23 cellular contexts compared by ENCODE assay signal in the genomic region with DNA sequence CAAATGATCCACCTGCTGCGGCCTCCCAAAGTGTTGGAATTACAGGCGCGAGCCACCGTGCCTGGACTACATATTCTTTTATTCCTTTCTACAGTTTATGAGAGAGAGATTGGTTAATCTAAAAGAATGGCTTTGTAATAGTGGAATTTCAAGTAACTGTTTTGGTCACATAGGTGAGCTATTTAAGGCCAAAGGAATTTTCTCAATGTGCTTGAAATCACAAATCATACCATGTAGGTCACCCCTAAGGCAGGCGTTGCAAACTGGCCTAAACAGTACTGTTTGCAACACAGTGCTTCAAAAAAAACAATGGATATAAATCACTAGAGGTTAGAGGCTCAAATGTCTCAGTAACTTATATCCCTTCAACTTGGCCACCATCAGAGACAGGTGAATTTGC.
"Had no signal": no experiment of that assay in that cellular context is flagged by ENCODE, and none has a peak within 500 bp of the region (broad histone marks: within the 10 kb centered on the region; RNA-seq: fewer than 3 reads in every experiment).

No MANE protein-coding gene starts in this region.

- ATAC-seq: effector memory CD8-positive, alpha-beta T cell; esophagus mucosa; foreskin keratinocyte; gastrocnemius medialis; gastroesophageal sphincter; heart left ventricle; heart right ventricle had no signal

- H3K36me3 ChIP-seq: esophagus muscularis mucosa, esophagus squamous epithelium, gastrocnemius medialis, gastroesophageal sphincter, heart left ventricle, heart right ventricle had no signal

- H3K27me3 ChIP-seq: esophagus muscularis mucosa, esophagus squamous epithelium, foreskin keratinocyte, gastrocnemius medialis, gastroesophageal sphincter, heart left ventricle, heart right ventricle had no signal

- H3K9me3 ChIP-seq: esophagus muscularis mucosa, esophagus squamous epithelium, gastrocnemius medialis, heart left ventricle had no signal

- H3K4me1 ChIP-seq: esophagus muscularis mucosa, esophagus squamous epithelium, foreskin keratinocyte, gastrocnemius medialis, gastroesophageal sphincter, heart left ventricle, heart right ventricle had no signal

- H3K27ac ChIP-seq: coronary artery, dorsolateral prefrontal cortex, epithelial cell of prostate, esophagus muscularis mucosa, esophagus squamous epithelium, foreskin keratinocyte, gastrocnemius medialis, gastroesophageal sphincter, heart left ventricle, heart right ventricle had no signal

- DNase-seq: cortex of kidney; dermis blood vessel endothelial cell; dorsolateral prefrontal cortex; effector CD4-positive, alpha-beta T cell; effector CD8-positive, alpha-beta T cell; effector memory CD4-positive, alpha-beta T cell; effector memory CD8-positive, alpha-beta T cell; endodermal cell; erythroblast; esophagus squamous epithelium; foreskin fibroblast; foreskin keratinocyte; foreskin melanocyte; gastrocnemius medialis; glutamatergic neuron; head of caudate nucleus; heart left ventricle; heart right ventricle had no signal

- H3K4me3 ChIP-seq: coronary artery, dorsolateral prefrontal cortex, esophagus muscularis mucosa, esophagus squamous epithelium, gastrocnemius medialis, gastroesophageal sphincter, heart left ventricle, heart right ventricle had no signal
